Comparison of ENCODE assay signal across 15 cellular contexts in genomic region chr2:100182494-100183355, GRCh38. TPM values are rescaled to one million over a fixed set of nuclear protein-coding genes. Genes with fewer than 3 reads are reported as not detected.
DNase-seq lines count a peak whose midpoint lies in the region; ATAC-seq, FAIRE-seq and TF ChIP-seq lines count a peak whose summit lies in the region.
"Had no signal": no experiment of that assay in that cellular context is flagged by ENCODE, and none has a peak within 500 bp of the region (broad histone marks: within the 10 kb centered on the region; RNA-seq: fewer than 3 reads in every experiment).

No MANE protein-coding gene starts in this region.

- peak; percentile 45 for DNase-seq in H7
- peak; percentile 26 for DNase-seq in astrocyte of the hippocampus (ENCODE audit: low read depth, low spot score)
- DNase-seq in right atrium auricular region (ENCODE audit: low spot score): no peak
- DNase-seq in stromal cell of bone marrow (ENCODE audit: low read depth): peak; percentile 3
- DNase-seq in activated CD4-positive, CD25-positive, alpha-beta regulatory T cell (lab: John Stamatoyannopoulos, UW): no peak
- DNase-seq in GM12891 (ENCODE audit: insufficient read length, low spot score): no peak
- DNase-seq: NCI-H146; sigmoid colon; stimulated activated CD4-positive, alpha-beta T cell treated with anti-CD3 and anti-CD28 coated beads, Interleukin-4, amount 100 ng/mL, for 24 hours; T-helper 1 cell had no signal

- H3K9me3 ChIP-seq in right atrium auricular region: no peaks in the 10 kb centered on the region
- H3K9me3 ChIP-seq: sigmoid colon had no signal

- peaks cover 0 to 6% of the 10 kb centered on the region in 2 donors for H3K4me1 ChIP-seq in right atrium auricular region
- H3K4me1 ChIP-seq: sigmoid colon had no signal

- no peak for ATAC-seq in HG02610 (IDR thresholded peaks at IDR 0.05; ENCODE audit: unreplicated experiment)
- no peak for ATAC-seq in HG02885 (IDR thresholded peaks at IDR 0.05; ENCODE audit: poor library complexity, unreplicated experiment)
- ATAC-seq: HCT116 had no signal

- FAIRE-seq in GM12891 (lab: Jason Lieb, UNC): no peak

- no peak for TF ChIP-seq CTCF in right atrium auricular region (IDR thresholded peaks at IDR 0.05)

- H3K27me3 ChIP-seq in H7 (ENCODE audit: control insufficient read depth, insufficient read depth, low read length) (peaks cover 8% of the 10 kb centered on the region; the same call in 1 of the 2 replicates), right atrium auricular region (no peaks in the 10 kb centered on the region)
- H3K27me3 ChIP-seq: hepatocyte, sigmoid colon had no signal

- no peak for TF ChIP-seq POLR2A in GM12891 (IDR thresholded peaks at IDR 0.05; ENCODE audit: low read depth, low read length)

- H3K4me3 ChIP-seq in H7 (ENCODE audit: insufficient read depth, low read depth, low read length) (no peak overlapping the region), right atrium auricular region (no peak overlapping the region)
- H3K4me3 ChIP-seq: hepatocyte, sigmoid colon had no signal

- H3K36me3 ChIP-seq in H7 (replicated peaks; ENCODE audit: control insufficient read depth, insufficient read depth, low read length) (no peaks in the 10 kb centered on the region), right atrium auricular region (no peaks in the 10 kb centered on the region)
- H3K36me3 ChIP-seq: sigmoid colon had no signal

- H3K27ac ChIP-seq in right atrium auricular region: peak overlapping the region; percentile 8 to 57
- H3K27ac ChIP-seq: hepatocyte, KMS-11, sigmoid colon had no signal

TF ChIP-seq in GM12891, 5 proteins besides CTCF, POLR2A, EP300 and RAD21:
- TF ChIP-seq SPI1 (IDR thresholded peaks at IDR 0.05; ENCODE audit: low read depth, low read length) (no peak), TAF1 (IDR thresholded peaks at IDR 0.05; ENCODE audit: low read depth, low read length) (no peak), POU2F2 (IDR thresholded peaks at IDR 0.05; ENCODE audit: low read depth, low read length) (no peak), POLR2AphosphoS5 (IDR thresholded peaks at IDR 0.05; ENCODE audit: low read depth, low read length) (no peak), PAX5 (IDR thresholded peaks at IDR 0.05; ENCODE audit: insufficient read depth, low read length, severe bottlenecking) (no peak)

RNA-seq across cellular contexts. Expression of gene AFF3, which starts 40.3 kb away (rescaled TPM):
- total RNA-seq in H7 (2014; rRNA removed; shearing (Covaris generic)): 0.07 and 0.37 TPM in 2 replicates
- 10 to 100 TPM; 10.8 to 16.2 TPM for total RNA-seq in right atrium auricular region
- 5.9 TPM for polyA plus RNA-seq in GM12891 (2012; ENCODE audit: low read depth, missing spikeins)

Comparison
In these comparisons a context has a peak if more than half of its experiments do, and no peak if none do; other contexts are left out.
1. DNase-seq: peak in H7 (single experiment), astrocyte of the hippocampus (single experiment) and stromal cell of bone marrow (single experiment); none in right atrium auricular region (single experiment), activated CD4-positive, CD25-positive, alpha-beta regulatory T cell (0 of 4) and GM12891 (single experiment).